Comparison of ENCODE assay signal across 8 cellular contexts in the genomic region with DNA sequence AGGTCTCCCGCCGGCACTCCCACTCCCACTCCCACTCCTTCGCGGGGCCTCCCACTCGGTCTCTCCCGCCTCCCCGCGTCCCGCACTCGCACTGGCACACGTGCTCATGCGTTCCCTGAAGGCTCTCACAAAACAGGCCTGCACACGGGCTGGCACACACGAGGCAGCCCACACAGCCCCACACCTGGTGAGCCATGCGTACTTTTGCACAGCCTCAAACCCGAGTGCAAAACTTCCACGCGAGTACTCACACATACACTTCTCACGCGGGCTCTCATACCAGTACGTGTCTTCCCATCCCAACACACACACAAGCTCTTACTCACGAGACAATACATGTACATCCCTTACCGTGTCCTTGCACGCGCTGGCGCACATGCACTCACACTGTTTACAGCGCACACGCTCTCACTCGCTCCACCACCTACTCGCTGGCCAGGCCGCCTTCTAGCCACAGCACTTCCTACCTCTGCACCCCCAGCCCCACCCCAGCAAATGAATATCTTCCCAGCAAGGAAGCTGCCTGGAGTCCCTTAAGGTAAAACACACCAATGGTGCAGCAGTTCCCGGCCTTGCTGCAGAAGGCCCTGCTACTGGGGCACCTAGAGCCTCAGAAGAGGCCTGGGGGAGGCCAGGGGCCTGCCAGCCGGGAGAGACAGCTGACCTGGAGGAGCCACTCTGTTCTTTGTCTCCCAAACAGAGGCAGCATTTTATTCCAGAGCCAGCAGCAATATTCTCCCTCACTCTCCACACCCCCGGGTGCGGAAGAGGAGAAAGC. TPM values are rescaled to one million over a fixed set of nuclear protein-coding genes. Genes with fewer than 3 reads are reported as not detected.
A peak's percentile ranks its signal among the peaks of the same experiment; 100 is the strongest.
DNase-seq lines count a peak whose midpoint lies in the region; ATAC-seq and TF ChIP-seq lines count a peak whose summit lies in the region.

No MANE protein-coding gene starts in this region.

- TF ChIP-seq CTCF in WI38 (IDR thresholded peaks at IDR 0.05; ENCODE audit: low read depth, low read length) (no peak), foreskin keratinocyte (conservative IDR thresholded peaks at IDR 0.05) (no peak)

- peaks cover 6% of the 10 kb centered on the region for H3K4me1 ChIP-seq in foreskin keratinocyte

- peak; percentile 41 for ATAC-seq in foreskin keratinocyte
- no peak for ATAC-seq in GM21529 (IDR thresholded peaks at IDR 0.05; ENCODE audit: unreplicated experiment)
- no peak for ATAC-seq in GM19023 (IDR thresholded peaks at IDR 0.05; ENCODE audit: unreplicated experiment)

- peak overlapping the region; percentile 43 for H3K4me3 ChIP-seq in WI38 (ENCODE audit: low read depth, low read length)

- DNase-seq in NCI-H82 (lab: John Stamatoyannopoulos, UW) (peak; percentile 35), NCI-H82 treated with DMSO at 0.1 percent for 48 hours (lab: John Stamatoyannopoulos, UW; ENCODE audit: unreplicated experiment) (no peak), foreskin keratinocyte (peak in 1 of 2 donors; percentile 71), nucleus accumbens (lab: John Stamatoyannopoulos, UW) (peak in 49 of 56 donors; percentile 33 to 87 (median 73))
- DNase-seq in activated effector memory CD4-positive, alpha-beta T cell treated with anti-CD3 and anti-CD28 coated beads, Interleukin-2, amount 50 U/mL, for 16 hours: no peak

- no peaks in the 10 kb centered on the region for H3K27me3 ChIP-seq in foreskin keratinocyte

- H3K27ac ChIP-seq in foreskin keratinocyte: peak overlapping the region; percentile 90

RNA-seq across cellular contexts. Expression of a gene that starts 0.5 kb away (rescaled TPM):
- total RNA-seq in foreskin keratinocyte: 67.8 and 68.5 TPM in 2 replicates
- polyA plus RNA-seq in foreskin keratinocyte: 47.0 and 48.3 TPM in 2 replicates

Comparison
In these comparisons a context has a peak if more than half of its experiments do, and no peak if none do; other contexts are left out.
1. DNase-seq: peak in NCI-H82 (single experiment) and nucleus accumbens (49 of 56); none in NCI-H82 treated with DMSO at 0.1 percent for 48 hours (single experiment) and activated effector memory CD4-positive, alpha-beta T cell treated with anti-CD3 and anti-CD28 coated beads, Interleukin-2, amount 50 U/mL, for 16 hours (single experiment).